1 cellular context compared by ENCODE assay signal in genomic region chr9:126650404-126650804, GRCh38.
TF ChIP-seq lines count a peak whose summit lies in the region.

No MANE protein-coding gene starts in this region.

TF ChIP-seq in neural cell, 6 proteins besides CTCF, POLR2A, EP300 and RAD21 (continued from another document):
- TF ChIP-seq REST (IDR thresholded peaks at IDR 0.05; ENCODE audit: borderline replicate concordance) (no peak), MXI1 (conservative IDR thresholded peaks at IDR 0.05; ENCODE audit: poor library complexity, severe bottlenecking) (no peak)
